Comparison of ENCODE assay signal across 14 cellular contexts in genomic region chr10:8102708-8103401, GRCh38. TPM values are rescaled to one million over a fixed set of nuclear protein-coding genes. Genes with fewer than 3 reads are reported as not detected.
DNase-seq lines count a peak whose midpoint lies in the region; ATAC-seq and TF ChIP-seq lines count a peak whose summit lies in the region.
"Had no signal": no experiment of that assay in that cellular context is flagged by ENCODE, and none has a peak within 500 bp of the region (broad histone marks: within the 10 kb centered on the region; RNA-seq: fewer than 3 reads in every experiment).

No MANE protein-coding gene starts in this region.

- no peaks in the 10 kb centered on the region for H3K4me1 ChIP-seq in effector memory CD4-positive, alpha-beta T cell (ENCODE audit: control insufficient read depth, insufficient read depth, low read length, poor library complexity, severe bottlenecking)
- H3K4me1 ChIP-seq: psoas muscle had no signal

- no peaks in the 10 kb centered on the region for H3K9me3 ChIP-seq in effector memory CD4-positive, alpha-beta T cell (ENCODE audit: control insufficient read depth, low read length)
- H3K9me3 ChIP-seq: lower lobe of right lung, psoas muscle had no signal

- ATAC-seq in GM19463 (IDR thresholded peaks at IDR 0.05; ENCODE audit: unreplicated experiment) (peak; percentile 86), HG03025 (IDR thresholded peaks at IDR 0.05; ENCODE audit: low FRiP score, unreplicated experiment) (peak; percentile 46), esophagus mucosa (peak; percentile 77), HG03280 (IDR thresholded peaks at IDR 0.05; ENCODE audit: unreplicated experiment) (no peak)
- ATAC-seq: psoas muscle had no signal

- no peak for TF ChIP-seq CTCF in GM12865 (IDR thresholded peaks at IDR 0.05; ENCODE audit: insufficient read depth, low read depth, low read length, missing control alignments)

- no peak overlapping the region for H3K27ac ChIP-seq in effector memory CD4-positive, alpha-beta T cell (ENCODE audit: insufficient read depth, low read length, poor library complexity, severe bottlenecking)
- H3K27ac ChIP-seq: KMS-11, lower lobe of right lung, psoas muscle had no signal

- DNase-seq in GM12865 (ENCODE audit: low read depth) (peak; percentile 35), DMS79 treated with DMSO at 0.1 percent for 48 hours (lab: John Stamatoyannopoulos, UW) (no peak), amniotic stem cell (lab: John Stamatoyannopoulos, UW) (no peak)
- DNase-seq in effector memory CD4-positive, alpha-beta T cell = no peak
- DNase-seq: activated T-cell treated with anti-CD3 and anti-CD28 coated beads, Interleukin-2, amount 50 U/mL, for 24 hours; AML-193; foreskin melanocyte; lower lobe of right lung; psoas muscle had no signal

- no peaks in the 10 kb centered on the region for H3K36me3 ChIP-seq in effector memory CD4-positive, alpha-beta T cell (ENCODE audit: control insufficient read depth, insufficient read depth, low read length)
- H3K36me3 ChIP-seq: lower lobe of right lung had no signal

- no peaks in the 10 kb centered on the region for H3K27me3 ChIP-seq in effector memory CD4-positive, alpha-beta T cell (replicated peaks; ENCODE audit: control insufficient read depth, insufficient read depth, low read length, poor library complexity, severe bottlenecking)

- H3K4me3 ChIP-seq in GM12865 (ENCODE audit: low read depth, low read length) = no peak overlapping the region
- no peak overlapping the region for H3K4me3 ChIP-seq in effector memory CD4-positive, alpha-beta T cell (ENCODE audit: insufficient read depth, low read depth, low read length, poor library complexity, severe bottlenecking)
- H3K4me3 ChIP-seq: lower lobe of right lung, psoas muscle had no signal

RNA-seq across cellular contexts. Expression of gene GATA3, which starts 48.4 kb away (rescaled TPM):
- 0.76 TPM for total RNA-seq in esophagus mucosa
